Comparison of ENCODE assay signal across 8 cellular contexts in genomic region chr4:22515888-22516541, GRCh38. TPM values are rescaled to one million over a fixed set of nuclear protein-coding genes. Genes with fewer than 3 reads are reported as not detected.
DNase-seq lines count a peak whose midpoint lies in the region; ATAC-seq and TF ChIP-seq lines count a peak whose summit lies in the region.

A gene with protein sequence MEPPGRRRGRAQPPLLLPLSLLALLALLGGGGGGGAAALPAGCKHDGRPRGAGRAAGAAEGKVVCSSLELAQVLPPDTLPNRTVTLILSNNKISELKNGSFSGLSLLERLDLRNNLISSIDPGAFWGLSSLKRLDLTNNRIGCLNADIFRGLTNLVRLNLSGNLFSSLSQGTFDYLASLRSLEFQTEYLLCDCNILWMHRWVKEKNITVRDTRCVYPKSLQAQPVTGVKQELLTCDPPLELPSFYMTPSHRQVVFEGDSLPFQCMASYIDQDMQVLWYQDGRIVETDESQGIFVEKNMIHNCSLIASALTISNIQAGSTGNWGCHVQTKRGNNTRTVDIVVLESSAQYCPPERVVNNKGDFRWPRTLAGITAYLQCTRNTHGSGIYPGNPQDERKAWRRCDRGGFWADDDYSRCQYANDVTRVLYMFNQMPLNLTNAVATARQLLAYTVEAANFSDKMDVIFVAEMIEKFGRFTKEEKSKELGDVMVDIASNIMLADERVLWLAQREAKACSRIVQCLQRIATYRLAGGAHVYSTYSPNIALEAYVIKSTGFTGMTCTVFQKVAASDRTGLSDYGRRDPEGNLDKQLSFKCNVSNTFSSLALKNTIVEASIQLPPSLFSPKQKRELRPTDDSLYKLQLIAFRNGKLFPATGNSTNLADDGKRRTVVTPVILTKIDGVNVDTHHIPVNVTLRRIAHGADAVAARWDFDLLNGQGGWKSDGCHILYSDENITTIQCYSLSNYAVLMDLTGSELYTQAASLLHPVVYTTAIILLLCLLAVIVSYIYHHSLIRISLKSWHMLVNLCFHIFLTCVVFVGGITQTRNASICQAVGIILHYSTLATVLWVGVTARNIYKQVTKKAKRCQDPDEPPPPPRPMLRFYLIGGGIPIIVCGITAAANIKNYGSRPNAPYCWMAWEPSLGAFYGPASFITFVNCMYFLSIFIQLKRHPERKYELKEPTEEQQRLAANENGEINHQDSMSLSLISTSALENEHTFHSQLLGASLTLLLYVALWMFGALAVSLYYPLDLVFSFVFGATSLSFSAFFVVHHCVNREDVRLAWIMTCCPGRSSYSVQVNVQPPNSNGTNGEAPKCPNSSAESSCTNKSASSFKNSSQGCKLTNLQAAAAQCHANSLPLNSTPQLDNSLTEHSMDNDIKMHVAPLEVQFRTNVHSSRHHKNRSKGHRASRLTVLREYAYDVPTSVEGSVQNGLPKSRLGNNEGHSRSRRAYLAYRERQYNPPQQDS (N-terminal part only) (minus strand): TSS chr4:22516066. CDS start chr4:22515784, 282 bp downstream.

- DNase-seq in GM10266 (ENCODE audit: extremely low spot score) (peak; percentile 68), NT2/D1 (ENCODE audit: low read depth, low spot score) (no peak), adrenal gland (peak; percentile 80 to 88 (median 83)), cardiac septum (ENCODE audit: low spot score) (peak; percentile 83), osteocyte (ENCODE audit: extremely low spot score, unreplicated experiment) (peak; percentile 90), vagina (ENCODE audit: extremely low spot score in 2 of 2) (no peak)

- H3K27me3 Mint-ChIP-seq in osteocyte (ENCODE audit: unreplicated experiment) = no peaks in the 10 kb centered on the region

- no peaks in the 10 kb centered on the region for H3K9me3 ChIP-seq in NT2/D1 (ENCODE audit: insufficient read depth, low read length)
- no peaks in the 10 kb centered on the region for H3K9me3 ChIP-seq in adrenal gland (replicated peaks in 1 of 3)
- H3K9me3 ChIP-seq in vagina = no peaks in the 10 kb centered on the region

- intact Hi-C loops in adrenal gland (cut with DNase I) = loop anchor here in 1 of 2 donors (10.0 kb wide), 1 partner anchor 89 kb away; no protein-coding TSS in a partner anchor
- intact Hi-C loops in cardiac septum (cut with DNase I) = loop anchor here (2.0 to 10.0 kb wide), 3 partner anchors 45 to 169 kb away; no protein-coding TSS in a partner anchor
- intact Hi-C loops in vagina (cut with DNase I) = no loop called here

- ATAC-seq in HG03108 (IDR thresholded peaks at IDR 0.05; ENCODE audit: unreplicated experiment) (peak; percentile 18), HG03378 (IDR thresholded peaks at IDR 0.05; ENCODE audit: unreplicated experiment) (no peak)

- peak within 1 kb of the TSS; percentile 96 for H3K4me3 Mint-ChIP-seq in osteocyte (ENCODE audit: unreplicated experiment)

- peak within 1 kb of the TSS; percentile 91 for H3K9ac ChIP-seq in NT2/D1 (ENCODE audit: insufficient read length, low read depth)

- H3K36me3 Mint-ChIP-seq in osteocyte (ENCODE audit: unreplicated experiment) = no peaks in the 10 kb centered on the region

- H3K27ac Mint-ChIP-seq in osteocyte (ENCODE audit: unreplicated experiment) = peak within 1 kb of the TSS; percentile 92

- no peaks in the 10 kb centered on the region for H3K27me3 ChIP-seq in NT2/D1 (ENCODE audit: insufficient read depth, insufficient read length)
- no peaks in the 10 kb centered on the region for H3K27me3 ChIP-seq in adrenal gland
- no peaks in the 10 kb centered on the region for H3K27me3 ChIP-seq in vagina

- TF ChIP-seq POLR2A in adrenal gland (IDR thresholded peaks at IDR 0.05) (peak in 1 of 2 donors; percentile 67), vagina (IDR thresholded peaks at IDR 0.05) (no peak)

- no peaks in the 10 kb centered on the region for H3K9me3 Mint-ChIP-seq in osteocyte (ENCODE audit: unreplicated experiment)

- H3K4me1 ChIP-seq in NT2/D1 (ENCODE audit: insufficient read depth, insufficient read length) = no peaks in the 10 kb centered on the region
- H3K4me1 ChIP-seq in adrenal gland (replicated peaks in 1 of 2) = peaks cover 0 to 16% of the 10 kb centered on the region in 2 donors
- peaks cover 27% of the 10 kb centered on the region for H3K4me1 ChIP-seq in vagina

- 1 to 3% (median 2%) methylated on average over 8 to 72 of the region's 74 CpGs for WGBS in adrenal gland, 4 donors

- H3K4me3 ChIP-seq in NT2/D1 (ENCODE audit: insufficient read length, low read depth) (peak within 1 kb of the TSS; percentile 68), adrenal gland (peak within 1 kb of the TSS; percentile 40 to 72 (median 62)), vagina (peak within 1 kb of the TSS; percentile 48 to 62)

- peaks cover 25% of the 10 kb centered on the region for H3K4me1 Mint-ChIP-seq in osteocyte (ENCODE audit: unreplicated experiment)

- H3K36me3 ChIP-seq in NT2/D1 (ENCODE audit: insufficient read depth, insufficient read length, low read length) = no peaks in the 10 kb centered on the region
- no peaks in the 10 kb centered on the region for H3K36me3 ChIP-seq in adrenal gland (replicated peaks in 1 of 2)
- no peaks in the 10 kb centered on the region for H3K36me3 ChIP-seq in vagina

- TF ChIP-seq CTCF in GM10266 (IDR thresholded peaks at IDR 0.05; ENCODE audit: control insufficient read depth, insufficient read depth, low read depth, missing control alignments) (no peak), adrenal gland (IDR thresholded peaks at IDR 0.05) (no peak), osteocyte (IDR thresholded peaks at IDR 0.05) (no peak), vagina (IDR thresholded peaks at IDR 0.05) (no peak)

- peak within 1 kb of the TSS in 4 of 5 donors; percentile 63 to 93 (median 84) for H3K27ac ChIP-seq in adrenal gland
- peak within 1 kb of the TSS; percentile 61 for H3K27ac ChIP-seq in vagina

RNA-seq across cellular contexts. Expression of the gene that starts here (rescaled TPM):
- total RNA-seq in adrenal gland = 10 to 100 TPM in 7 of 8 donors, 1 to 10 TPM in 1; 9.8 to 36.9 (median 24.0) TPM
- 10 to 100 TPM; 18.3 to 24.5 (median 18.4) TPM for polyA plus RNA-seq in adrenal gland
- total RNA-seq in cardiac septum = 23.3 TPM
- total RNA-seq in osteocyte = 32.2 and 34.0 TPM in 2 replicates
- 23.3 TPM for total RNA-seq in vagina

Comparison
In these comparisons a context has a peak if more than half of its experiments do, and no peak if none do; other contexts are left out.
1. DNase-seq: peak in GM10266 (single experiment), adrenal gland (7 of 7), cardiac septum (single experiment) and osteocyte (single experiment); none in NT2/D1 (single experiment) and vagina (0 of 2).
2. Peak in every context shown above with its lines, with median percentiles within 50 percentile points of each other: H3K4me3 ChIP-seq.